In genomic region chr14:56585461-56586084, GRCh38 we compare ENCODE assay signal across 21 cellular contexts.
DNase-seq lines count a peak whose midpoint lies in the region; ATAC-seq lines count a peak whose summit lies in the region.
"Had no signal": no experiment of that assay in that cellular context is flagged by ENCODE, and none has a peak within 500 bp of the region (broad histone marks: within the 10 kb centered on the region; RNA-seq: fewer than 3 reads in every experiment).

No MANE protein-coding gene starts in this region.

- ATAC-seq in GM18502 (IDR thresholded peaks at IDR 0.05; ENCODE audit: poor library complexity, unreplicated experiment), result no peak
- ATAC-seq: activated CD8-positive, alpha-beta memory T cell treated with anti-CD3 and anti-CD28 coated beads, Interleukin-2, amount 10 ng/mL, durations not matched to agents 7 days and 5 days; left ventricle myocardium superior; mucosa of descending colon had no signal

- DNase-seq in NCI-H2107 treated with DMSO at 0.1 percent for 48 hours (lab: John Stamatoyannopoulos, UW; ENCODE audit: unreplicated experiment) (peak; percentile 88), NCI-H2107 (lab: John Stamatoyannopoulos, UW) (no peak), NCI-H2029 treated with DMSO at 0.1 percent for 48 hours (lab: John Stamatoyannopoulos, UW) (peak; percentile 94), SHP77 treated with DMSO at 0.1 percent for 48 hours (lab: John Stamatoyannopoulos, UW) (peak; percentile 23), fibroblast of peridontal ligament (ENCODE audit: extremely low read depth) (peak; percentile 12), NCI-H128 (lab: John Stamatoyannopoulos, UW; ENCODE audit: unreplicated experiment) (no peak), AG08395 (ENCODE audit: low spot score) (no peak)
- DNase-seq: activated CD4-positive, alpha-beta T cell treated with anti-CD3 and anti-CD28 coated beads for 4 hours; activated CD8-positive, alpha-beta memory T cell treated with anti-CD3 and anti-CD28 coated beads, Interleukin-2, amount 10 ng/mL, durations not matched to agents 7 days and 5 days; activated effector memory CD4-positive, alpha-beta T cell treated with Interleukin-2 at 50 U/mL for 16 hours; adrenal gland; BE2C; Caco-2; effector CD4-positive, alpha-beta T cell; immature natural killer cell; left ventricle myocardium superior; mucosa of descending colon; NCI-H1694 treated with DMSO at 0.1 percent for 48 hours; stimulated activated CD4-positive, alpha-beta T cell treated with anti-CD3 and anti-CD28 coated beads, Interleukin-4, amount 100 ng/mL, for 24 hours; SW 1271 had no signal

Comparison
In these comparisons a context has a peak if more than half of its experiments do, and no peak if none do; other contexts are left out.
1. DNase-seq: peak in NCI-H2107 treated with DMSO at 0.1 percent for 48 hours (single experiment), NCI-H2029 treated with DMSO at 0.1 percent for 48 hours (single experiment), SHP77 treated with DMSO at 0.1 percent for 48 hours (single experiment) and fibroblast of peridontal ligament (single experiment); none in NCI-H2107 (single experiment), NCI-H128 (single experiment) and AG08395 (single experiment).